In the genomic region with DNA sequence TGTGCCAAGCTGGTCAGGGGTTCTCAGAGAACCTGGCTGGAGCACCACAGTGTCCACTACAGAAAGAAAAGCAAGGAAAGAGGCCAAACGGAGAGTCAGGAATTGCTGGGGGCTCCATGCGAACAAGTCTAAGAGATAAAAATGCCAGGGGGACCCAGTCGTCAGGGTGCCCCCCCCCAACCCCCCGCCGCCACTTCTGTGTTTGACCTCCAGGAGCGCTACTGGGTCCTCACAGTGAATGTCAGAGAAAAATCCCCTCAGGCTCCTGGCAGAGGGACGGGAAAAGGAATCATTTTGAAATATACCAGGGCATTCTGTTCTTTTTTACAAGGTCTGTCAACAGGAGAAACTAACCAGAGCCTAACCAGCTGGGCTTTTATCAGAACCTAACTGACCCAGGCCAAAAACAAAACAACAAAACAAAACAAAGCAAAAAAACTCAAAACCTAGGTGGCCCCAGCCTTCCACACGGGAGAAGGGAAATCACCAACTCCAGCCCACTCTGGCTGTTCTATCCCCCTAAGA, we compare ENCODE assay signal across 39 cellular contexts. TPM values are rescaled to one million over a fixed set of nuclear protein-coding genes. Genes with fewer than 3 reads are reported as not detected.
A peak's percentile ranks its signal among the peaks of the same experiment; 100 is the strongest.
DNase-seq lines count a peak whose midpoint lies in the region; ATAC-seq, FAIRE-seq and TF ChIP-seq lines count a peak whose summit lies in the region.
"Had no signal": no experiment of that assay in that cellular context is flagged by ENCODE, and none has a peak within 500 bp of the region (broad histone marks: within the 10 kb centered on the region; RNA-seq: fewer than 3 reads in every experiment).

No MANE protein-coding gene starts in this region.

- no peak overlapping the region for H2BK15ac ChIP-seq in mesendoderm (replicated peaks; ENCODE audit: low read depth)

- no peak overlapping the region for H3K9ac ChIP-seq in HepG2 (ENCODE audit: insufficient read depth, low read depth, low read length)
- H3K9ac ChIP-seq in K562 (ENCODE audit: insufficient read depth in 1 of 2, low read depth in 2 of 2, low read length in 2 of 2) = no peak overlapping the region
- H3K9ac ChIP-seq in mesendoderm (ENCODE audit: low read length) = no peak overlapping the region

- ATAC-seq in HepG2 (peak; percentile 47; the same call in 2 of the 3 replicates), right lobe of liver (no peak), K562 (peak; percentile 67), HG03457 (IDR thresholded peaks at IDR 0.05; ENCODE audit: unreplicated experiment) (no peak)
- ATAC-seq: activated CD4-positive, alpha-beta T cell treated with anti-CD3 and anti-CD28 coated beads for 36 hours; activated CD8-positive, alpha-beta T cell treated with anti-CD3 and anti-CD28 coated beads, Interleukin-2, amount 10 ng/mL, durations not matched to agents 7 days and 5 days; activated T-helper 17 cell treated with anti-CD3 and anti-CD28 coated beads, Interleukin-2, amount 50 U/mL, for 72 hours; GM12878; psoas muscle; Right ventricle myocardium inferior; stimulated activated memory B cell treated with anti-CD40 and anti-IgM and Interleukin-4, amounts not matched to agents 10 μg/mL and 1 μg/mL and 100 μg/mL, for 72 hours had no signal

- no peak overlapping the region for H3K23ac ChIP-seq in mesendoderm (ENCODE audit: low read length)

- H2AFZ ChIP-seq in HepG2 (ENCODE audit: low read length) (peak overlapping the region; percentile 57), K562 (ENCODE audit: low read depth, low read length) (no peak overlapping the region)

- no peak overlapping the region for H2BK120ac ChIP-seq in mesendoderm (ENCODE audit: low read depth, low read length)

- H3K27ac ChIP-seq in HepG2 (ENCODE audit: extremely low read length, insufficient read depth, low read length) = no peak overlapping the region
- no peak overlapping the region for H3K27ac ChIP-seq in right lobe of liver
- no peak overlapping the region for H3K27ac ChIP-seq in K562 (ENCODE audit: extremely low read depth, low read depth, low read length)
- H3K27ac ChIP-seq in mesendoderm (ENCODE audit: low read depth, low read length) = no peak overlapping the region
- no peak overlapping the region for H3K27ac ChIP-seq in suprapubic skin
- H3K27ac ChIP-seq: brain microvascular endothelial cell, HL-60, psoas muscle, upper lobe of left lung had no signal

- TF ChIP-seq POLR2A in HepG2 (IDR thresholded peaks at IDR 0.05; ENCODE audit: insufficient read depth in 1 of 2, low read depth in 2 of 2, low read length in 2 of 2) (no peak), right lobe of liver (IDR thresholded peaks at IDR 0.05) (no peak), K562 (conservative IDR thresholded peaks at IDR 0.05) (no peak), suprapubic skin (IDR thresholded peaks at IDR 0.05) (no peak)

- H3K79me2 ChIP-seq in HepG2 (ENCODE audit: insufficient read depth, low read length) = no peaks in the 10 kb centered on the region
- H3K79me2 ChIP-seq in K562 (ENCODE audit: control insufficient read depth, insufficient read depth, low read length) = no peaks in the 10 kb centered on the region
- no peaks in the 10 kb centered on the region for H3K79me2 ChIP-seq in mesendoderm (ENCODE audit: control insufficient read depth, insufficient read depth, low read length)

- no peak overlapping the region for H3K56ac ChIP-seq in mesendoderm (ENCODE audit: low read length)

- no peaks in the 10 kb centered on the region for H4K20me1 ChIP-seq in HepG2 (ENCODE audit: insufficient read depth, low read length)
- no peaks in the 10 kb centered on the region for H4K20me1 ChIP-seq in K562 (replicated peaks; ENCODE audit: control insufficient read depth, insufficient read depth, low read length)

- POLR2A ChIA-PET in HepG2 (lab: Yijun Ruan, JAX) (no interaction called here), K562 (lab: Yijun Ruan, JAX) (no interaction called here)

- no peak for DNase-seq in HepG2 (ENCODE audit: low spot score)
- DNase-seq in right lobe of liver = no peak
- no peak for DNase-seq in K562 (ENCODE audit: extremely low read depth in 1 of 4, low spot score in 3 of 4)
- peak; percentile 21 for DNase-seq in mesendoderm
- no peak for DNase-seq in COLO829 (ENCODE audit: low spot score)
- no peak for DNase-seq in suprapubic skin (ENCODE audit: low spot score in 2 of 2)
- no peak for DNase-seq in head of caudate nucleus
- DNase-seq: activated CD4-positive, alpha-beta T cell treated with anti-CD3 and anti-CD28 coated beads for 36 hours; activated CD8-positive, alpha-beta T cell treated with anti-CD3 and anti-CD28 coated beads, Interleukin-2, amount 10 ng/mL, durations not matched to agents 7 days and 5 days; activated naive CD4-positive, alpha-beta T cell treated with anti-CD3 and anti-CD28 coated beads, Interleukin-2, amount 50 U/mL, for 16 hours; amygdala; brain microvascular endothelial cell; CD8-positive, alpha-beta memory T cell; DMS153; effector memory CD4-positive, alpha-beta T cell; erythroblast; foreskin fibroblast; midbrain; naive B cell; NCI-H1436; NCI-H2081; NCI-H2227 treated with DMSO at 0.1 percent for 48 hours; NCI-H526; psoas muscle; stimulated activated CD4-positive, alpha-beta T cell treated with anti-CD3 and anti-CD28 coated beads, Interleukin-15, amount 100 ng/mL, for 24 hours; substantia nigra; T-helper 2 cell; upper lobe of left lung had no signal

- TF ChIP-seq CTCF in HepG2 (CRISPR knock-in tag; IDR thresholded peaks at IDR 0.05) (no peak), right lobe of liver (IDR thresholded peaks at IDR 0.05) (no peak), K562 (IDR thresholded peaks at IDR 0.05 in 2 of 3, conservative IDR thresholded peaks at IDR 0.05 in 1 of 3; ENCODE audit: insufficient read depth in 2 of 3, low read depth in 1 of 3, low read length in 3 of 3) (peak in 2 of 3 experiments; percentile 29 to 37; a peak in 4 of 6 replicates), suprapubic skin (IDR thresholded peaks at IDR 0.05) (no peak)

- no peak overlapping the region for H4K5ac ChIP-seq in mesendoderm (ENCODE audit: low read length)

- TF ChIP-seq EP300 in HepG2 (IDR thresholded peaks at IDR 0.05; ENCODE audit: low read depth in 2 of 2, low read length in 2 of 2) (no peak), HepG2 (CRISPR knock-in tag; IDR thresholded peaks at IDR 0.05; ENCODE audit: borderline replicate concordance) (no peak), K562 (IDR thresholded peaks at IDR 0.05; ENCODE audit: low read length) (no peak), suprapubic skin (IDR thresholded peaks at IDR 0.05) (no peak)

- H3K36me3 ChIP-seq in HepG2 (replicated peaks in 1 of 2; ENCODE audit: control insufficient read depth in 1 of 2, insufficient read depth in 2 of 2, low read length in 2 of 2) (no peaks in the 10 kb centered on the region), right lobe of liver (no peaks in the 10 kb centered on the region), K562 (ENCODE audit: control insufficient read depth, insufficient read depth, low read length) (no peaks in the 10 kb centered on the region), mesendoderm (ENCODE audit: control insufficient read depth, insufficient read depth, low read length) (no peaks in the 10 kb centered on the region), suprapubic skin (no peaks in the 10 kb centered on the region)
- H3K36me3 ChIP-seq: brain microvascular endothelial cell, HAP-1, upper lobe of left lung had no signal

- intact Hi-C loops in HepG2 (cut with micrococcal nuclease; ENCODE audit: unreplicated experiment) (loop anchor here (10.0 kb wide), 1 partner anchor 122 kb away; no protein-coding TSS in a partner anchor), right lobe of liver (cut with DNase I) (no loop called here), K562 (cut with micrococcal nuclease) (no loop called here), head of caudate nucleus (cut with DNase I) (no loop called here)

- H2AK5ac ChIP-seq in mesendoderm (ENCODE audit: low read length) = no peak overlapping the region

- no peak overlapping the region for H3K18ac ChIP-seq in mesendoderm (ENCODE audit: low read length)

- BruUV-seq in HepG2 (replicated peaks; lab: Mats Ljungman, UMichigan) (no TSS peak), K562 (replicated peaks; lab: Mats Ljungman, UMichigan) (no TSS peak)

- FAIRE-seq in HepG2 (lab: Jason Lieb, UNC) (no peak), K562 (lab: Jason Lieb, UNC) (no peak)
- FAIRE-seq: A204.1, colon, GM12878, GM19239 had no signal

- TF ChIP-seq RAD21 in HepG2 (CRISPR knock-in tag; IDR thresholded peaks at IDR 0.05) = no peak
- TF ChIP-seq RAD21 in K562 (CRISPR knock-in tag; conservative IDR thresholded peaks at IDR 0.05 in 1 of 2, IDR thresholded peaks at IDR 0.05 in 1 of 2) = no peak

- no peak overlapping the region for H3K4me3 ChIP-seq in HepG2 (replicated peaks in 1 of 3; ENCODE audit: insufficient read depth in 1 of 3, low read depth in 2 of 3, low read length in 3 of 3)
- H3K4me3 ChIP-seq in right lobe of liver = no peak overlapping the region
- no peak overlapping the region for H3K4me3 ChIP-seq in K562
- H3K4me3 ChIP-seq in mesendoderm (ENCODE audit: low read length) = no peak overlapping the region
- H3K4me3 ChIP-seq in suprapubic skin = no peak overlapping the region
- H3K4me3 ChIP-seq: GM12878, HAP-1, psoas muscle, upper lobe of left lung had no signal

- no peak overlapping the region for H3K4me2 ChIP-seq in HepG2 (ENCODE audit: low read depth, low read length)
- H3K4me2 ChIP-seq in K562 (ENCODE audit: insufficient read depth, low read length) = no peak overlapping the region
- no peak overlapping the region for H3K4me2 ChIP-seq in mesendoderm (ENCODE audit: low read length)

- H3K4ac ChIP-seq in mesendoderm (ENCODE audit: low read depth, low read length) = no peak overlapping the region

- H3K9me1 ChIP-seq in K562 (ENCODE audit: control insufficient read depth, insufficient read depth, low read length) = no peaks in the 10 kb centered on the region

- CTCF ChIA-PET in HepG2 (lab: Yijun Ruan, JAX; ENCODE audit: low intra/inter-chr PET ratio, low total read pairs) = no interaction called here
- CTCF ChIA-PET in K562 (lab: Yijun Ruan, JAX; ENCODE audit: low intra/inter-chr PET ratio) = no interaction called here

- H3K27me3 ChIP-seq in HepG2 (ENCODE audit: control insufficient read depth in 1 of 2, insufficient read depth in 2 of 2, low read length in 2 of 2) (peaks cover 7 to 49% of the 10 kb centered on the region in 2 experiments), right lobe of liver (no peaks in the 10 kb centered on the region), K562 (ENCODE audit: control insufficient read depth in 2 of 2, insufficient read depth in 2 of 2, low read length in 2 of 2) (peaks cover 21 to 35% of the 10 kb centered on the region in 2 experiments), mesendoderm (ENCODE audit: insufficient read depth, low read length, poor library complexity) (no peaks in the 10 kb centered on the region), suprapubic skin (peaks cover 3% of the 10 kb centered on the region)
- H3K27me3 ChIP-seq: brain microvascular endothelial cell, upper lobe of left lung had no signal

- 9% methylated on average over 8 of the region's 8 CpGs for WGBS in HepG2 (ENCODE audit: low lambda C conversion rate)
- WGBS in right lobe of liver (ENCODE audit: insufficient coverage, low coverage, low lambda C conversion rate, missing lambda C conversion rate) = 63% methylated on average over 8 of the region's 8 CpGs
- WGBS in K562 (ENCODE audit: insufficient coverage, low coverage, missing lambda C conversion rate) = 0% methylated on average over 6 of the region's 8 CpGs
- WGBS in mesendoderm (ENCODE audit: extremely low coverage, insufficient coverage, low lambda C conversion rate) = no CpG with 5 or more reads among the region's 8 CpGs
- 54% methylated on average over 8 of the region's 8 CpGs for WGBS in suprapubic skin

- H3K9me3 ChIP-seq in HepG2 (ENCODE audit: low read length) (no peaks in the 10 kb centered on the region), right lobe of liver (no peaks in the 10 kb centered on the region), K562 (replicated peaks; ENCODE audit: control insufficient read depth, insufficient read depth, low read depth, low read length) (no peaks in the 10 kb centered on the region), suprapubic skin (no peaks in the 10 kb centered on the region)
- H3K9me3 ChIP-seq: HAP-1, psoas muscle, upper lobe of left lung had no signal

- no peaks in the 10 kb centered on the region for H3K79me1 ChIP-seq in mesendoderm (ENCODE audit: low read length)

- in situ Hi-C loops in HepG2 (cut with HindIII; ENCODE audit: extremely low pct_ligation_motif_present, low pct_unique_long_range_greater_than_20kb) = no loop called here
- in situ Hi-C loops in K562 (cut with MboI) = no loop called here

- H4K8ac ChIP-seq in mesendoderm (ENCODE audit: low read depth, low read length) = no peak overlapping the region

- peaks cover 15% of the 10 kb centered on the region for H3K4me1 ChIP-seq in HepG2 (ENCODE audit: insufficient read depth, low read length)
- H3K4me1 ChIP-seq in right lobe of liver = no peaks in the 10 kb centered on the region
- H3K4me1 ChIP-seq in K562 (replicated peaks in 1 of 2; ENCODE audit: control insufficient read depth in 2 of 2, insufficient read depth in 2 of 2, low read length in 2 of 2) = no peaks in the 10 kb centered on the region
- no peaks in the 10 kb centered on the region for H3K4me1 ChIP-seq in mesendoderm (ENCODE audit: control insufficient read depth, low read depth, low read length)
- H3K4me1 ChIP-seq in suprapubic skin = no peaks in the 10 kb centered on the region
- H3K4me1 ChIP-seq: HAP-1, psoas muscle, upper lobe of left lung had no signal

- no peak overlapping the region for H2BK5ac ChIP-seq in mesendoderm (ENCODE audit: low read length)

RNA-seq across cellular contexts. Expression of a gene that starts 17.9 kb away (rescaled TPM):
- total RNA-seq in HepG2 (2016; rRNA removed; fragmentation: Illumina TruSeq; extraction: Trizol) (159 and 160 TPM in 2 replicates), right lobe of liver (10 to 100 TPM; 31.1 to 41.4 (median 36.5) TPM), K562 (2014; rRNA removed) (96.5 and 113 TPM in 2 replicates), K562 (2014; rRNA removed; fragmentation: Illumina TruSeq; extraction: Trizol) (77.9 and 80.6 TPM in 2 replicates), K562 (2015; rRNA removed; fragmentation: Illumina TruSeq; extraction: Trizol) (84.7 and 86.6 TPM in 2 replicates), K562 (2021) (111 and 116 TPM in 2 replicates), suprapubic skin (10 to 100 TPM; 45.9 to 90.0 (median 63.4) TPM)
- 40.4 and 47.8 TPM in 2 replicates for total RNA-seq in HepG2 (2016; cell fraction: cytosol; rRNA removed; fragmentation: Illumina TruSeq; extraction: Trizol; ENCODE audit: low read depth)
- 132 and 155 TPM in 2 replicates for total RNA-seq in HepG2 (2016; cell fraction: insoluble cytoplasmic fraction; rRNA removed; fragmentation: Illumina TruSeq; extraction: Trizol)
- 73.6 and 76.0 TPM in 2 replicates for total RNA-seq in HepG2 (2016; cell fraction: membrane; rRNA removed; fragmentation: Illumina TruSeq; extraction: Trizol)
- total RNA-seq in HepG2 (2016; cell fraction: nucleus; rRNA removed; fragmentation: Illumina TruSeq; extraction: Trizol) = 124 and 141 TPM in 2 replicates
- polyA plus RNA-seq in HepG2 (2011; rRNA removed) (168 and 203 TPM in 2 replicates), K562 (2011; rRNA removed) (138 and 163 TPM in 2 replicates), K562 (2014; fragmentation: Illumina TruSeq; extraction: Trizol) (136 and 137 TPM in 2 replicates), K562 (2014; fragmentation: Nextera tagmentation; extraction: Ambion mirVana) (10 to 100 TPM; 11.7 to 22.2 TPM), K562 (2014; rRNA removed) (121 and 123 TPM in 2 replicates)
- 156 and 174 TPM in 2 replicates for polyA plus RNA-seq in HepG2 (2011; cell fraction: cytosol; rRNA removed)
- 553 and 648 TPM in 2 replicates for polyA plus RNA-seq in HepG2 (2011; cell fraction: nucleus; rRNA removed)
- 143 and 173 TPM in 2 replicates for polyA plus RNA-seq in HepG2 (2012)
- 31.7 and 32.2 TPM in 2 replicates for polyA plus RNA-seq in HepG2 (2016; cell fraction: cytosol; fragmentation: Illumina TruSeq; extraction: Trizol; ENCODE audit: low read depth)
- 140 and 169 TPM in 2 replicates for polyA plus RNA-seq in HepG2 (2016; cell fraction: insoluble cytoplasmic fraction; fragmentation: Illumina TruSeq; extraction: Trizol; ENCODE audit: low read depth)
- polyA plus RNA-seq in HepG2 (2016; cell fraction: membrane; fragmentation: Illumina TruSeq; extraction: Trizol; ENCODE audit: low read depth) = 55.0 and 56.1 TPM in 2 replicates
- 254 and 278 TPM in 2 replicates for polyA plus RNA-seq in HepG2 (2016; cell fraction: nucleus; fragmentation: Illumina TruSeq; extraction: Trizol; ENCODE audit: insufficient read depth, low read depth)
- polyA minus RNA-seq in HepG2 (2011; rRNA and poly(A)+ RNA removed; ENCODE audit: low replicate concordance) = 150 and 192 TPM in 2 replicates
- 74.9 and 79.5 TPM in 2 replicates for polyA minus RNA-seq in HepG2 (2011; cell fraction: cytosol; rRNA and poly(A)+ RNA removed)
- polyA minus RNA-seq in HepG2 (2011; cell fraction: nucleus; rRNA and poly(A)+ RNA removed) = 224 and 244 TPM in 2 replicates
- 499 and 562 TPM in 2 replicates for total RNA-seq in K562 (2011; cell fraction: chromatin; rRNA removed; ENCODE audit: low replicate concordance)
- total RNA-seq in K562 (2011; cell fraction: nucleolus; rRNA removed) = 227 and 235 TPM in 2 replicates
- 274 and 301 TPM in 2 replicates for total RNA-seq in K562 (2011; cell fraction: nucleoplasm; rRNA removed)
- polyA plus RNA-seq in K562 (2011; cell fraction: cytosol; rRNA removed) = 115 and 130 TPM in 2 replicates
- 305 and 361 TPM in 2 replicates for polyA plus RNA-seq in K562 (2011; cell fraction: nucleus; rRNA removed)
- 93.4 and 101 TPM in 2 replicates for polyA plus RNA-seq in K562 (2012)
- 159 and 203 TPM in 2 replicates for polyA minus RNA-seq in K562 (2011; rRNA and poly(A)+ RNA removed)
- polyA minus RNA-seq in K562 (2011; cell fraction: cytosol; rRNA and poly(A)+ RNA removed) = 57.0 and 63.8 TPM in 2 replicates
- polyA minus RNA-seq in K562 (2011; cell fraction: nucleus; rRNA and poly(A)+ RNA removed) = 68.1 and 105 TPM in 2 replicates
- polyA plus RNA-seq in mesendoderm (2013, experiment 1 of 2) = 54.9 TPM
- polyA plus RNA-seq in mesendoderm (2013, experiment 2 of 2) = 53.5 TPM

RNA-seq across cellular contexts. Expression of a gene that starts 43.9 kb away (rescaled TPM):
- total RNA-seq in HepG2 (2016; rRNA removed; fragmentation: Illumina TruSeq; extraction: Trizol) (not detected in 2 replicates), right lobe of liver (100 to 1,000 TPM; 198 to 296 (median 222) TPM), K562 (2014; rRNA removed) (73.2 and 83.8 TPM in 2 replicates), K562 (2014; rRNA removed; fragmentation: Illumina TruSeq; extraction: Trizol) (62.6 and 63.8 TPM in 2 replicates), K562 (2015; rRNA removed; fragmentation: Illumina TruSeq; extraction: Trizol) (82.8 and 82.9 TPM in 2 replicates), K562 (2021) (84.7 and 97.7 TPM in 2 replicates), suprapubic skin (10 to 100 TPM; 25.6 to 38.7 (median 34.7) TPM)
- not detected in 2 replicates for total RNA-seq in HepG2 (2016; cell fraction: cytosol; rRNA removed; fragmentation: Illumina TruSeq; extraction: Trizol; ENCODE audit: low read depth)
- not detected in 2 replicates for total RNA-seq in HepG2 (2016; cell fraction: insoluble cytoplasmic fraction; rRNA removed; fragmentation: Illumina TruSeq; extraction: Trizol)
- not detected in 2 replicates for total RNA-seq in HepG2 (2016; cell fraction: membrane; rRNA removed; fragmentation: Illumina TruSeq; extraction: Trizol)
- not detected in 2 replicates for total RNA-seq in HepG2 (2016; cell fraction: nucleus; rRNA removed; fragmentation: Illumina TruSeq; extraction: Trizol)
- polyA plus RNA-seq in HepG2 (2011; rRNA removed) (0.33 and 0.46 TPM in 2 replicates), K562 (2011; rRNA removed) (83.8 and 93.1 TPM in 2 replicates), K562 (2014; fragmentation: Illumina TruSeq; extraction: Trizol) (123 and 143 TPM in 2 replicates), K562 (2014; fragmentation: Nextera tagmentation; extraction: Ambion mirVana) (1 to 10 TPM; 1.6 to 5.3 TPM), K562 (2014; rRNA removed) (96.2 and 107 TPM in 2 replicates)
- polyA plus RNA-seq in HepG2 (2011; cell fraction: cytosol; rRNA removed) = 0.28 and 0.36 TPM in 2 replicates
- 0.23 and 0.59 TPM in 2 replicates for polyA plus RNA-seq in HepG2 (2011; cell fraction: nucleus; rRNA removed)
- polyA plus RNA-seq in HepG2 (2012) = 0.47 and 0.52 TPM in 2 replicates
- polyA plus RNA-seq in HepG2 (2016; cell fraction: cytosol; fragmentation: Illumina TruSeq; extraction: Trizol; ENCODE audit: low read depth) = not detected in 2 replicates
- polyA plus RNA-seq in HepG2 (2016; cell fraction: insoluble cytoplasmic fraction; fragmentation: Illumina TruSeq; extraction: Trizol; ENCODE audit: low read depth) = not detected in 2 replicates
- not detected in 2 replicates for polyA plus RNA-seq in HepG2 (2016; cell fraction: membrane; fragmentation: Illumina TruSeq; extraction: Trizol; ENCODE audit: low read depth)
- polyA plus RNA-seq in HepG2 (2016; cell fraction: nucleus; fragmentation: Illumina TruSeq; extraction: Trizol; ENCODE audit: insufficient read depth, low read depth) = not detected in 2 replicates
- 0.10 and 114 TPM in 2 replicates for polyA minus RNA-seq in HepG2 (2011; rRNA and poly(A)+ RNA removed; ENCODE audit: low replicate concordance)
- polyA minus RNA-seq in HepG2 (2011; cell fraction: cytosol; rRNA and poly(A)+ RNA removed) = 0.70 TPM in 1 of 2 replicates, not detected in the other
- 1.0 TPM in 1 of 2 replicates, not detected in the other for polyA minus RNA-seq in HepG2 (2011; cell fraction: nucleus; rRNA and poly(A)+ RNA removed)
- total RNA-seq in K562 (2011; cell fraction: chromatin; rRNA removed; ENCODE audit: low replicate concordance) = 52.6 and 123 TPM in 2 replicates
- 146 and 149 TPM in 2 replicates for total RNA-seq in K562 (2011; cell fraction: nucleolus; rRNA removed)
- total RNA-seq in K562 (2011; cell fraction: nucleoplasm; rRNA removed) = 120 and 126 TPM in 2 replicates
- 81.2 and 107 TPM in 2 replicates for polyA plus RNA-seq in K562 (2011; cell fraction: cytosol; rRNA removed)
- polyA plus RNA-seq in K562 (2011; cell fraction: nucleus; rRNA removed) = 54.7 and 64.6 TPM in 2 replicates
- 79.3 and 95.2 TPM in 2 replicates for polyA plus RNA-seq in K562 (2012)
- polyA minus RNA-seq in K562 (2011; rRNA and poly(A)+ RNA removed) = 59.9 and 68.2 TPM in 2 replicates
- 34.4 and 34.8 TPM in 2 replicates for polyA minus RNA-seq in K562 (2011; cell fraction: cytosol; rRNA and poly(A)+ RNA removed)
- polyA minus RNA-seq in K562 (2011; cell fraction: nucleus; rRNA and poly(A)+ RNA removed) = 24.1 and 25.5 TPM in 2 replicates
- 21.7 TPM for polyA plus RNA-seq in mesendoderm (2013, experiment 1 of 2)
- polyA plus RNA-seq in mesendoderm (2013, experiment 2 of 2) = 22.0 TPM

RNA-seq across cellular contexts. Expression of a gene that starts 56.1 kb away (rescaled TPM):
- total RNA-seq in HepG2 (2016; rRNA removed; fragmentation: Illumina TruSeq; extraction: Trizol) = 0.11 and 0.17 TPM in 2 replicates
- not detected in 2 replicates for total RNA-seq in HepG2 (2016; cell fraction: cytosol; rRNA removed; fragmentation: Illumina TruSeq; extraction: Trizol; ENCODE audit: low read depth)
- total RNA-seq in HepG2 (2016; cell fraction: insoluble cytoplasmic fraction; rRNA removed; fragmentation: Illumina TruSeq; extraction: Trizol) = 0.17 and 0.25 TPM in 2 replicates
- 0.07 TPM in 1 of 2 replicates, not detected in the other for total RNA-seq in HepG2 (2016; cell fraction: membrane; rRNA removed; fragmentation: Illumina TruSeq; extraction: Trizol)
- total RNA-seq in HepG2 (2016; cell fraction: nucleus; rRNA removed; fragmentation: Illumina TruSeq; extraction: Trizol) = 0.09 and 0.16 TPM in 2 replicates
- 51.5 and 57.6 TPM in 2 replicates for polyA plus RNA-seq in HepG2 (2011; rRNA removed)
- 32.3 and 32.4 TPM in 2 replicates for polyA plus RNA-seq in HepG2 (2011; cell fraction: cytosol; rRNA removed)
- 71.8 and 73.9 TPM in 2 replicates for polyA plus RNA-seq in HepG2 (2011; cell fraction: nucleus; rRNA removed)
- 7.2 and 22.3 TPM in 2 replicates for polyA plus RNA-seq in HepG2 (2012)
- 0.03 TPM in 1 of 2 replicates, not detected in the other for polyA plus RNA-seq in HepG2 (2016; cell fraction: cytosol; fragmentation: Illumina TruSeq; extraction: Trizol; ENCODE audit: low read depth)
- 0.23 and 0.33 TPM in 2 replicates for polyA plus RNA-seq in HepG2 (2016; cell fraction: insoluble cytoplasmic fraction; fragmentation: Illumina TruSeq; extraction: Trizol; ENCODE audit: low read depth)
- 0.05 and 0.07 TPM in 2 replicates for polyA plus RNA-seq in HepG2 (2016; cell fraction: membrane; fragmentation: Illumina TruSeq; extraction: Trizol; ENCODE audit: low read depth)
- polyA plus RNA-seq in HepG2 (2016; cell fraction: nucleus; fragmentation: Illumina TruSeq; extraction: Trizol; ENCODE audit: insufficient read depth, low read depth) = 0.33 and 0.59 TPM in 2 replicates
- 47.0 TPM in 1 of 2 replicates, not detected in the other for polyA minus RNA-seq in HepG2 (2011; rRNA and poly(A)+ RNA removed; ENCODE audit: low replicate concordance)
- 17.2 and 17.4 TPM in 2 replicates for polyA minus RNA-seq in HepG2 (2011; cell fraction: cytosol; rRNA and poly(A)+ RNA removed)
- polyA minus RNA-seq in HepG2 (2011; cell fraction: nucleus; rRNA and poly(A)+ RNA removed) = 20.1 and 23.4 TPM in 2 replicates
- total RNA-seq in right lobe of liver = 1 to 10 TPM in 1 of 6 experiments, under 1 TPM in 4, not detected in 1; 0.06 to 1.5 (median 0.31) TPM
- total RNA-seq in K562 (2011; cell fraction: chromatin; rRNA removed; ENCODE audit: low replicate concordance) = 1.4 and 3.2 TPM in 2 replicates
- total RNA-seq in K562 (2011; cell fraction: nucleolus; rRNA removed) = 1.7 and 2.1 TPM in 2 replicates
- total RNA-seq in K562 (2011; cell fraction: nucleoplasm; rRNA removed) = 2.0 and 2.8 TPM in 2 replicates
- 1.7 and 2.1 TPM in 2 replicates for total RNA-seq in K562 (2014; rRNA removed)
- total RNA-seq in K562 (2014; rRNA removed; fragmentation: Illumina TruSeq; extraction: Trizol) = 2.3 and 2.8 TPM in 2 replicates
- 2.0 and 2.4 TPM in 2 replicates for total RNA-seq in K562 (2015; rRNA removed; fragmentation: Illumina TruSeq; extraction: Trizol)
- 1.9 and 3.9 TPM in 2 replicates for total RNA-seq in K562 (2021)
- polyA plus RNA-seq in K562 (2011; rRNA removed) = 1.1 and 3.6 TPM in 2 replicates
- 0.69 and 3.4 TPM in 2 replicates for polyA plus RNA-seq in K562 (2011; cell fraction: cytosol; rRNA removed)
- 0.51 and 1.8 TPM in 2 replicates for polyA plus RNA-seq in K562 (2011; cell fraction: nucleus; rRNA removed)
- polyA plus RNA-seq in K562 (2012) = 2.3 and 3.8 TPM in 2 replicates
- 3.1 and 4.1 TPM in 2 replicates for polyA plus RNA-seq in K562 (2014; fragmentation: Illumina TruSeq; extraction: Trizol)
- polyA plus RNA-seq in K562 (2014; fragmentation: Nextera tagmentation; extraction: Ambion mirVana) = 1 to 10 TPM; 1.5 to 1.6 TPM
- 1.9 and 3.0 TPM in 2 replicates for polyA plus RNA-seq in K562 (2014; rRNA removed)
- polyA minus RNA-seq in K562 (2011; rRNA and poly(A)+ RNA removed) = 1.6 and 4.3 TPM in 2 replicates
- polyA minus RNA-seq in K562 (2011; cell fraction: cytosol; rRNA and poly(A)+ RNA removed) = 0.64 and 1.7 TPM in 2 replicates
- 0.89 and 1.3 TPM in 2 replicates for polyA minus RNA-seq in K562 (2011; cell fraction: nucleus; rRNA and poly(A)+ RNA removed)
- polyA plus RNA-seq in mesendoderm (2013, experiment 1 of 2) = not detected
- polyA plus RNA-seq in mesendoderm (2013, experiment 2 of 2) = not detected
- total RNA-seq in suprapubic skin = under 1 TPM in 1 of 4 donors, not detected in 3; 0.17 TPM
- total RNA-seq: activated CD4-positive, alpha-beta T cell treated with anti-CD3 and anti-CD28 coated beads for 36 hours; activated CD8-positive, alpha-beta T cell treated with anti-CD3 and anti-CD28 coated beads, Interleukin-2, amount 10 ng/mL, durations not matched to agents 7 days and 5 days; CD8-positive, alpha-beta memory T cell; kidney epithelial cell had no signal

Comparison
In these comparisons a context has a peak if more than half of its experiments do, and no peak if none do; other contexts are left out.
1. ATAC-seq: peak in HepG2 (single experiment) and K562 (single experiment); none in right lobe of liver (0 of 4) and HG03457 (single experiment).
2. RNA of a gene that starts 43.9 kb away (total RNA-seq): 198 to 296 TPM in right lobe of liver, 52.6 to 149 TPM in K562 and 25.6 to 38.7 TPM in suprapubic skin; not detected in HepG2; every median in the first group is over 10 times any median in the second.
3. CTCF ChIP-seq: peak in K562 (2 of 3); none in HepG2 (single experiment), right lobe of liver (0 of 4) and suprapubic skin (0 of 2).